Comparison of ENCODE assay signal across 12 cellular contexts in genomic region chr1:27626031-27626935, GRCh38. TPM values are rescaled to one million over a fixed set of nuclear protein-coding genes. Genes with fewer than 3 reads are reported as not detected.
DNase-seq lines count a peak whose midpoint lies in the region; ATAC-seq and TF ChIP-seq lines count a peak whose summit lies in the region.
"Had no signal": no experiment of that assay in that cellular context is flagged by ENCODE, and none has a peak within 500 bp of the region (broad histone marks: within the 10 kb centered on the region; RNA-seq: fewer than 3 reads in every experiment).

No MANE protein-coding gene starts in this region.

- H3K4me3 Mint-ChIP-seq in MCF 10A (ENCODE audit: unreplicated experiment): no peak overlapping the region
- H3K4me3 Mint-ChIP-seq: HFFc6 had no signal

- DNase-seq in MCF 10A (ENCODE audit: unreplicated experiment): peak; percentile 90
- DNase-seq in mammary epithelial cell: no peak
- peak; percentile 87 for DNase-seq in NB4 (ENCODE audit: low read depth)
- no peak for DNase-seq in esophagus squamous epithelium (lab: John Stamatoyannopoulos, UW)
- DNase-seq in uterus: no peak
- no peak for DNase-seq in kidney glomerular epithelial cell (lab: John Stamatoyannopoulos, UW)
- no peak for DNase-seq in UCSD-AML1 (lab: John Stamatoyannopoulos, UW; ENCODE audit: unreplicated experiment)
- DNase-seq: HFFc6 had no signal

- no peaks in the 10 kb centered on the region for H3K27me3 ChIP-seq in mammary epithelial cell (ENCODE audit: insufficient read depth, low read length)
- no peaks in the 10 kb centered on the region for H3K27me3 ChIP-seq in esophagus squamous epithelium
- H3K27me3 ChIP-seq in uterus: no peaks in the 10 kb centered on the region
- H3K27me3 ChIP-seq: heart left ventricle had no signal

- POLR2A ChIA-PET in MCF 10A (lab: Yijun Ruan, JAX): interaction anchor here (1.0 kb wide), 1 partner anchor 70 kb away, joined by 5 read pairs; no protein-coding TSS in a partner anchor

- H3K9ac ChIP-seq in mammary epithelial cell (ENCODE audit: insufficient read depth, low read length): no peak overlapping the region

- CTCF ChIA-PET in MCF 10A (lab: Yijun Ruan, JAX): interaction anchor here (0.6 kb wide), 1 partner anchor 13 kb away, joined by 3 read pairs; no protein-coding TSS in a partner anchor
- CTCF ChIA-PET in mammary epithelial cell (lab: Charles Lee; ENCODE audit: low non-redundant PET): no interaction called here

- H3K36me3 ChIP-seq in mammary epithelial cell (ENCODE audit: insufficient read depth, low read length): no peaks in the 10 kb centered on the region
- H3K36me3 ChIP-seq in esophagus squamous epithelium: no peaks in the 10 kb centered on the region
- no peaks in the 10 kb centered on the region for H3K36me3 ChIP-seq in uterus

- no peak overlapping the region for H2AFZ ChIP-seq in mammary epithelial cell (ENCODE audit: low read depth, low read length)

- BruUV-seq in MCF 10A (replicated peaks; lab: Mats Ljungman, UMichigan) (no TSS peak), mammary epithelial cell (replicated peaks; lab: Mats Ljungman, UMichigan) (no TSS peak)

- H3K9me3 Mint-ChIP-seq in MCF 10A (ENCODE audit: unreplicated experiment): no peaks in the 10 kb centered on the region
- H3K9me3 Mint-ChIP-seq: activated T-helper 2 cell treated with anti-CD3 and anti-CD28 coated beads, Interferon-gamma antibody, Interleukin-2, Interleukin-4, amounts not matched to agents 10 μg/mL and 5 μg/mL and 100 μg/mL, durations not matched to agents 14 hours and 24 hours and 36 hours; HFFc6 had no signal

- in situ Hi-C loops in mammary epithelial cell (cut with MboI; ENCODE audit: low sequenced_read_pairs in 2 of 2): no loop called here

- intact Hi-C loops in MCF 10A (cut with micrococcal nuclease) (no loop called here), mammary epithelial cell (cut with micrococcal nuclease) (no loop called here), esophagus squamous epithelium (cut with DNase I) (no loop called here), uterus (cut with DNase I; ENCODE audit: low total_unique reads) (no loop called here)

- H3K36me3 Mint-ChIP-seq in MCF 10A (ENCODE audit: insufficient read depth, unreplicated experiment): no peaks in the 10 kb centered on the region

- TF ChIP-seq CTCF in MCF 10A (IDR thresholded peaks at IDR 0.05; ENCODE audit: unreplicated experiment): no peak
- TF ChIP-seq CTCF in mammary epithelial cell (conservative IDR thresholded peaks at IDR 0.05 in 1 of 2, IDR thresholded peaks at IDR 0.05 in 1 of 2; ENCODE audit: extremely low read depth in 1 of 2, insufficient read depth in 1 of 2, low read depth in 1 of 2, low read length in 2 of 2): no peak
- no peak for TF ChIP-seq CTCF in NB4 (IDR thresholded peaks at IDR 0.05; ENCODE audit: low read depth, low read length)
- TF ChIP-seq CTCF in esophagus squamous epithelium (IDR thresholded peaks at IDR 0.05): no peak
- TF ChIP-seq CTCF in uterus (IDR thresholded peaks at IDR 0.05): no peak

- H3K27me3 Mint-ChIP-seq in MCF 10A (ENCODE audit: insufficient read depth, unreplicated experiment): peaks cover 15% of the 10 kb centered on the region

- no peaks in the 10 kb centered on the region for H3K9me3 ChIP-seq in mammary epithelial cell (replicated peaks; ENCODE audit: insufficient read depth, low read length)
- H3K9me3 ChIP-seq in esophagus squamous epithelium: no peaks in the 10 kb centered on the region
- H3K9me3 ChIP-seq in uterus: no peaks in the 10 kb centered on the region
- H3K9me3 ChIP-seq: heart left ventricle had no signal

- no peak for ATAC-seq in HG02610 (IDR thresholded peaks at IDR 0.05; ENCODE audit: unreplicated experiment)

- no peaks in the 10 kb centered on the region for H3K79me2 ChIP-seq in mammary epithelial cell (ENCODE audit: insufficient read depth, low read length)

- peaks cover 10% of the 10 kb centered on the region for H3K4me1 Mint-ChIP-seq in MCF 10A (ENCODE audit: insufficient read depth, unreplicated experiment)

- 84% methylated on average over 11 of the region's 11 CpGs for WGBS in mammary epithelial cell (ENCODE audit: low coverage, missing lambda C conversion rate)
- 66 to 75% methylated on average over 7 of the region's 11 CpGs for WGBS in esophagus squamous epithelium, 2 donors

- H3K4me2 ChIP-seq in mammary epithelial cell (ENCODE audit: insufficient read depth, low read depth, low read length): no peak overlapping the region

- TF ChIP-seq POLR2A in NB4 (IDR thresholded peaks at IDR 0.05; ENCODE audit: extremely low read depth, insufficient read length) (no peak), esophagus squamous epithelium (IDR thresholded peaks at IDR 0.05) (no peak), uterus (IDR thresholded peaks at IDR 0.05) (no peak)

- H3K27ac Mint-ChIP-seq in MCF 10A (ENCODE audit: low read depth, unreplicated experiment): no peak overlapping the region
- H3K27ac Mint-ChIP-seq: activated T-helper 2 cell treated with anti-CD3 and anti-CD28 coated beads, Interferon-gamma antibody, Interleukin-2, Interleukin-4, amounts not matched to agents 10 μg/mL and 5 μg/mL and 100 μg/mL, durations not matched to agents 14 hours and 24 hours and 36 hours; HFFc6 had no signal

- no peaks in the 10 kb centered on the region for H4K20me1 ChIP-seq in mammary epithelial cell (ENCODE audit: insufficient read depth, low read length)

- H3K4me3 ChIP-seq in mammary epithelial cell (replicated peaks in 1 of 3; ENCODE audit: insufficient read depth in 1 of 3, low read depth in 2 of 3, low read length in 3 of 3) (no peak overlapping the region), NB4 (ENCODE audit: low read depth, low read length) (no peak overlapping the region), esophagus squamous epithelium (no peak overlapping the region), uterus (no peak overlapping the region)

- peaks cover 23% of the 10 kb centered on the region for H3K4me1 ChIP-seq in mammary epithelial cell (ENCODE audit: insufficient read depth, low read length)
- peaks cover 15 to 82% (median 41%) of the 10 kb centered on the region in 3 donors for H3K4me1 ChIP-seq in esophagus squamous epithelium
- no peaks in the 10 kb centered on the region for H3K4me1 ChIP-seq in uterus

- dilution Hi-C loops in mammary epithelial cell (cut with HindIII; ENCODE audit: low sequenced_read_pairs): no loop called here

- no peak overlapping the region for H3K27ac ChIP-seq in mammary epithelial cell (ENCODE audit: insufficient read depth, low read depth, low read length)
- peak overlapping the region in 3 of 4 donors; percentile 62 to 82 (median 69) for H3K27ac ChIP-seq in esophagus squamous epithelium
- H3K27ac ChIP-seq in uterus: peak overlapping the region; percentile 24 to 54

RNA-seq across cellular contexts. Expression of gene FGR, which starts 8.7 kb away (rescaled TPM):
- total RNA-seq in MCF 10A (2022) (not detected in 2 replicates), mammary epithelial cell (under 1 TPM; 0.50 to 0.56 TPM), esophagus squamous epithelium (10 to 100 TPM in 2 of 4 donors, 1 to 10 TPM in 2; 1.2 to 12.4 (median 7.5) TPM), uterus (10 to 100 TPM in 3 of 4 donors, 1 to 10 TPM in 1; 3.0 to 35.9 (median 18.8) TPM)
- polyA plus RNA-seq in mammary epithelial cell: 0.06 TPM
- not detected for polyA minus RNA-seq in mammary epithelial cell
- total RNA-seq: HFFc6, HT1080 had no signal

RNA-seq across cellular contexts. Expression of gene AHDC1, which starts 22.3 kb away (rescaled TPM):
- total RNA-seq in MCF 10A (2022) (18.4 and 25.2 TPM in 2 replicates), mammary epithelial cell (10 to 100 TPM; 35.3 to 51.8 TPM), esophagus squamous epithelium (100 to 1,000 TPM in 1 of 4 donors, 10 to 100 TPM in 3; 22.2 to 112 (median 30.6) TPM), uterus (100 to 1,000 TPM in 1 of 4 donors, 10 to 100 TPM in 3; 11.2 to 179 (median 50.7) TPM)
- 8.0 TPM for polyA plus RNA-seq in mammary epithelial cell
- 21.4 TPM for polyA minus RNA-seq in mammary epithelial cell

RNA-seq across cellular contexts. Expression of gene IFI6, which starts 45.7 kb away (rescaled TPM):
- 3.8 and 5.8 TPM in 2 replicates for total RNA-seq in MCF 10A (2022)
- 10 to 100 TPM in 1 of 2 donors, 1 to 10 TPM in 1; 6.5 to 14.7 TPM for total RNA-seq in mammary epithelial cell
- polyA plus RNA-seq in mammary epithelial cell: 3.4 TPM
- not detected for polyA minus RNA-seq in mammary epithelial cell
- 100 to 1,000 TPM in 1 of 4 donors, 10 to 100 TPM in 2, 1 to 10 TPM in 1; 4.0 to 194 (median 13.6) TPM for total RNA-seq in esophagus squamous epithelium
- total RNA-seq in uterus: 100 to 1,000 TPM in 1 of 4 donors, 10 to 100 TPM in 3; 64.4 to 103 (median 79.5) TPM

Comparison
In these comparisons a context has a peak if more than half of its experiments do, and no peak if none do; other contexts are left out.
1. DNase-seq: peak in MCF 10A (single experiment) and NB4 (single experiment); none in mammary epithelial cell (single experiment), esophagus squamous epithelium (single experiment), uterus (0 of 2), kidney glomerular epithelial cell (single experiment) and UCSD-AML1 (single experiment).